20 cellular contexts compared by ENCODE assay signal in genomic region chr15:72202302-72202701, GRCh38. TPM values are rescaled to one million over a fixed set of nuclear protein-coding genes. Genes with fewer than 3 reads are reported as not detected.
A peak's percentile ranks its signal among the peaks of the same experiment; 100 is the strongest.
DNase-seq lines count a peak whose midpoint lies in the region; ATAC-seq and TF ChIP-seq lines count a peak whose summit lies in the region.
"Had no signal": no experiment of that assay in that cellular context is flagged by ENCODE, and none has a peak within 500 bp of the region (broad histone marks: within the 10 kb centered on the region; RNA-seq: fewer than 3 reads in every experiment).

No MANE protein-coding gene starts in this region.

- no peak for TF ChIP-seq POLR2A in erythroblast (IDR thresholded peaks at IDR 0.05; ENCODE audit: low read length)

- ATAC-seq in activated CD8-positive, alpha-beta memory T cell treated with anti-CD3 and anti-CD28 coated beads, Interleukin-2, amount 10 ng/mL, durations not matched to agents 7 days and 5 days, result no peak
- ATAC-seq in stimulated activated effector memory CD8-positive, alpha-beta T cell treated with anti-CD3 and anti-CD28 coated beads, Interleukin-12 subunit alpha, Interleukin-12 subunit beta, amount 100 ng/mL, for 72 hours, result no peak
- no peak for ATAC-seq in naive thymus-derived CD8-positive, alpha-beta T cell
- ATAC-seq: activated T-helper 17 cell treated with anti-CD3 and anti-CD28 coated beads, Interleukin-2, amount 50 U/mL, for 72 hours; pancreas; PC-3 had no signal

- H3K36me3 ChIP-seq in WERI-Rb-1, result peaks cover 95% of the 10 kb centered on the region

- no peaks in the 10 kb centered on the region for H3K9me3 ChIP-seq in WERI-Rb-1 (ENCODE audit: severe bottlenecking)
- H3K9me3 ChIP-seq: pancreas, spleen had no signal

- peak overlapping the region; percentile 14; the same call in 1 of the 2 replicates for H3K27ac ChIP-seq in WERI-Rb-1

- peak; percentile 47 for DNase-seq in activated CD8-positive, alpha-beta memory T cell treated with anti-CD3 and anti-CD28 coated beads, Interleukin-2, amount 50 U/mL, for 48 hours
- no peak for DNase-seq in activated CD8-positive, alpha-beta memory T cell treated with anti-CD3 and anti-CD28 coated beads, Interleukin-2, amount 10 ng/mL, durations not matched to agents 7 days and 5 days
- DNase-seq in WERI-Rb-1 (no peak), islet precursor cell (peak; percentile 42), NCI-H748 (lab: John Stamatoyannopoulos, UW; ENCODE audit: unreplicated experiment) (no peak), erythroblast (lab: John Stamatoyannopoulos, UW) (no peak)
- DNase-seq in stimulated activated effector memory CD8-positive, alpha-beta T cell treated with anti-CD3 and anti-CD28 coated beads, Interleukin-12 subunit alpha, Interleukin-12 subunit beta, amount 100 ng/mL, for 72 hours (ENCODE audit: low spot score in 2 of 2), result no peak
- DNase-seq in naive thymus-derived CD8-positive, alpha-beta T cell, result no peak
- DNase-seq: activated CD4-positive, alpha-beta memory T cell treated with anti-CD3 and anti-CD28 coated beads, Interleukin-2, amount 10 ng/mL, durations not matched to agents 7 days and 5 days; DMS79 treated with DMSO at 0.1 percent for 48 hours; hippocampal formation; NCI-H2081 treated with DMSO at 0.1 percent for 48 hours; NCI-H526 treated with DMSO at 0.1 percent for 48 hours; pancreas; PC-3; spleen; stimulated activated naive CD4-positive, alpha-beta T cell treated with Interleukin-2 at 50 U/mL for 16 hours; SW 1271 had no signal

- no peak overlapping the region for H3K4me3 Mint-ChIP-seq in activated CD8-positive, alpha-beta memory T cell treated with anti-CD3 and anti-CD28 coated beads, Interleukin-2, amount 10 ng/mL, durations not matched to agents 7 days and 5 days
- no peak overlapping the region for H3K4me3 Mint-ChIP-seq in stimulated activated effector memory CD8-positive, alpha-beta T cell treated with anti-CD3 and anti-CD28 coated beads, Interleukin-12 subunit alpha, Interleukin-12 subunit beta, amount 100 ng/mL, for 72 hours
- no peak overlapping the region for H3K4me3 Mint-ChIP-seq in naive thymus-derived CD8-positive, alpha-beta T cell
- H3K4me3 Mint-ChIP-seq: activated CD4-positive, alpha-beta memory T cell treated with anti-CD3 and anti-CD28 coated beads, Interleukin-2, amount 10 ng/mL, durations not matched to agents 7 days and 5 days; dendritic cell treated with granulocyte-macrophage colony-stimulating factor and Interleukin-4, amounts not matched to agents 40 ng/mL and 50 ng/mL, for 4 days had no signal

- no peak overlapping the region for H3K27ac Mint-ChIP-seq in activated CD8-positive, alpha-beta memory T cell treated with anti-CD3 and anti-CD28 coated beads, Interleukin-2, amount 10 ng/mL, durations not matched to agents 7 days and 5 days
- peak overlapping the region; percentile 95 for H3K27ac Mint-ChIP-seq in stimulated activated effector memory CD8-positive, alpha-beta T cell treated with anti-CD3 and anti-CD28 coated beads, Interleukin-12 subunit alpha, Interleukin-12 subunit beta, amount 100 ng/mL, for 72 hours
- peak overlapping the region in 4 of 10 donors; percentile 2 to 65 (median 40) for H3K27ac Mint-ChIP-seq in naive thymus-derived CD8-positive, alpha-beta T cell

- CTCF ChIA-PET in activated CD8-positive, alpha-beta memory T cell treated with anti-CD3 and anti-CD28 coated beads, Interleukin-2, amount 10 ng/mL, durations not matched to agents 7 days and 5 days (lab: Charles Lee), result interaction anchor here (1.2 to 2.8 kb wide), 2 partner anchors 14 to 25 kb away, joined by 3 to 11 read pairs; no protein-coding TSS in a partner anchor

- H3K27me3 ChIP-seq in WERI-Rb-1 (ENCODE audit: insufficient read depth, low read depth, severe bottlenecking), result no peaks in the 10 kb centered on the region
- H3K27me3 ChIP-seq: pancreas had no signal

- H3K27me3 Mint-ChIP-seq in activated CD8-positive, alpha-beta memory T cell treated with anti-CD3 and anti-CD28 coated beads, Interleukin-2, amount 10 ng/mL, durations not matched to agents 7 days and 5 days, result peaks cover 5% of the 10 kb centered on the region
- peaks cover 0 to 4% (median 3%) of the 10 kb centered on the region in 5 donors for H3K27me3 Mint-ChIP-seq in naive thymus-derived CD8-positive, alpha-beta T cell
- H3K27me3 Mint-ChIP-seq: activated T-helper 17 cell treated with anti-CD3 and anti-CD28 coated beads, Interleukin-2, amount 50 U/mL, for 72 hours had no signal

- H3K9me3 Mint-ChIP-seq in activated CD8-positive, alpha-beta memory T cell treated with anti-CD3 and anti-CD28 coated beads, Interleukin-2, amount 10 ng/mL, durations not matched to agents 7 days and 5 days (ENCODE audit: low read depth), result no peaks in the 10 kb centered on the region
- H3K9me3 Mint-ChIP-seq in stimulated activated effector memory CD8-positive, alpha-beta T cell treated with anti-CD3 and anti-CD28 coated beads, Interleukin-12 subunit alpha, Interleukin-12 subunit beta, amount 100 ng/mL, for 72 hours, result no peaks in the 10 kb centered on the region
- H3K9me3 Mint-ChIP-seq in naive thymus-derived CD8-positive, alpha-beta T cell, result no peaks in the 10 kb centered on the region
- H3K9me3 Mint-ChIP-seq: activated CD4-positive, alpha-beta memory T cell treated with anti-CD3 and anti-CD28 coated beads, Interleukin-2, amount 10 ng/mL, durations not matched to agents 7 days and 5 days; activated T-helper 17 cell treated with anti-CD3 and anti-CD28 coated beads, Interleukin-2, amount 50 U/mL, for 72 hours; dendritic cell treated with granulocyte-macrophage colony-stimulating factor and Interleukin-4, amounts not matched to agents 40 ng/mL and 50 ng/mL, for 4 days had no signal

- 0 out of 2 replicates have a peak, but pooled peaks have one; percentile 9 for TF ChIP-seq CTCF in WERI-Rb-1 (IDR thresholded peaks at IDR 0.05; ENCODE audit: low read depth, low read length)

- no peak overlapping the region for H3K4me3 ChIP-seq in WERI-Rb-1 (ENCODE audit: low read depth, low read length)
- H3K4me3 ChIP-seq: pancreas, spleen had no signal

- H3K4me1 Mint-ChIP-seq in activated CD8-positive, alpha-beta memory T cell treated with anti-CD3 and anti-CD28 coated beads, Interleukin-2, amount 10 ng/mL, durations not matched to agents 7 days and 5 days, result peaks cover 17% of the 10 kb centered on the region
- peaks cover 56% of the 10 kb centered on the region for H3K4me1 Mint-ChIP-seq in stimulated activated effector memory CD8-positive, alpha-beta T cell treated with anti-CD3 and anti-CD28 coated beads, Interleukin-12 subunit alpha, Interleukin-12 subunit beta, amount 100 ng/mL, for 72 hours
- peaks cover 3 to 8% (median 5%) of the 10 kb centered on the region in 4 donors for H3K4me1 Mint-ChIP-seq in naive thymus-derived CD8-positive, alpha-beta T cell

- peaks cover 84% of the 10 kb centered on the region for H3K36me3 Mint-ChIP-seq in activated CD8-positive, alpha-beta memory T cell treated with anti-CD3 and anti-CD28 coated beads, Interleukin-2, amount 10 ng/mL, durations not matched to agents 7 days and 5 days
- peaks cover 100% of the 10 kb centered on the region for H3K36me3 Mint-ChIP-seq in stimulated activated effector memory CD8-positive, alpha-beta T cell treated with anti-CD3 and anti-CD28 coated beads, Interleukin-12 subunit alpha, Interleukin-12 subunit beta, amount 100 ng/mL, for 72 hours
- peaks cover 0 to 92% (median 14%) of the 10 kb centered on the region in 3 donors for H3K36me3 Mint-ChIP-seq in naive thymus-derived CD8-positive, alpha-beta T cell

- POLR2A ChIA-PET in naive thymus-derived CD8-positive, alpha-beta T cell (lab: Charles Lee), result no interaction called here

RNA-seq across cellular contexts. Expression of gene GRAMD2A, which starts 4.7 kb away (rescaled TPM):
- not detected for total RNA-seq in activated CD8-positive, alpha-beta memory T cell treated with anti-CD3 and anti-CD28 coated beads, Interleukin-2, amount 10 ng/mL, durations not matched to agents 7 days and 5 days
- not detected for total RNA-seq in naive thymus-derived CD8-positive, alpha-beta T cell
- polyA plus RNA-seq in naive thymus-derived CD8-positive, alpha-beta T cell, result not detected
- total RNA-seq: activated CD4-positive, alpha-beta memory T cell treated with anti-CD3 and anti-CD28 coated beads, Interleukin-2, amount 10 ng/mL, durations not matched to agents 7 days and 5 days had no signal

RNA-seq across cellular contexts. Expression of gene PKM, which starts 28.7 kb away (rescaled TPM):
- total RNA-seq in activated CD8-positive, alpha-beta memory T cell treated with anti-CD3 and anti-CD28 coated beads, Interleukin-2, amount 10 ng/mL, durations not matched to agents 7 days and 5 days, result 1,000 to 10,000 TPM; 1,010 to 1,764 TPM
- 100 to 1,000 TPM; 277 to 285 TPM for total RNA-seq in naive thymus-derived CD8-positive, alpha-beta T cell
- 100 to 1,000 TPM; 305 to 330 (median 318) TPM for polyA plus RNA-seq in naive thymus-derived CD8-positive, alpha-beta T cell

Comparison
In these comparisons a context has a peak if more than half of its experiments do, and no peak if none do; other contexts are left out.
1. DNase-seq: peak in activated CD8-positive, alpha-beta memory T cell treated with anti-CD3 and anti-CD28 coated beads, Interleukin-2, amount 50 U/mL, for 48 hours (single experiment) and islet precursor cell (single experiment); none in activated CD8-positive, alpha-beta memory T cell treated with anti-CD3 and anti-CD28 coated beads, Interleukin-2, amount 10 ng/mL, durations not matched to agents 7 days and 5 days (single experiment), WERI-Rb-1 (single experiment), stimulated activated effector memory CD8-positive, alpha-beta T cell treated with anti-CD3 and anti-CD28 coated beads, Interleukin-12 subunit alpha, Interleukin-12 subunit beta, amount 100 ng/mL, for 72 hours (0 of 2), NCI-H748 (single experiment), erythroblast (0 of 2) and naive thymus-derived CD8-positive, alpha-beta T cell (0 of 10).